21 cellular contexts compared by ENCODE assay signal in the genomic region with DNA sequence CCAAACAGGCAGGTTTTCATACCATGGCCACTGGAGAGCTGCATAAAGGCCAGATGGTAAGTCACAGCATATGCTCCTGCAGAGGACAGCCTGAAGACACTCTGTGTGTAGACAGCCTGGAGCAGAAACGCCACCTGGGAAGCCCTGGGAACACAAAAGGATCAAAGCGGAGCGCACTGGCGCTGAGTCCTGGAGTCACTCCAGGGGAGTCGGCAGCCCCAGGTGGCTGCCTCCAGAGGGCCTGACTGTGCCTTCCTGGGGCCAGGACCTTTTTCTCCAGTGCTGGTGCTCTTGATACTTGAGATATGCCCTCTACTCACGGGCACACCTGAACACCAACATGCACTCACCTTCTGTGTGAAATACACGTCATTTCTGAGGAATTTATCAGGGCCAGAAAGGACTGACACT. TPM values are rescaled to one million over a fixed set of nuclear protein-coding genes. Genes with fewer than 3 reads are reported as not detected.
DNase-seq lines count a peak whose midpoint lies in the region; ATAC-seq and TF ChIP-seq lines count a peak whose summit lies in the region.
"Had no signal": no experiment of that assay in that cellular context is flagged by ENCODE, and none has a peak within 500 bp of the region (broad histone marks: within the 10 kb centered on the region; RNA-seq: fewer than 3 reads in every experiment).

No MANE protein-coding gene starts in this region.

- H3K4me1 Mint-ChIP-seq in effector memory CD8-positive, alpha-beta T cell (ENCODE audit: low read depth in 2 of 2), result no peaks in the 10 kb centered on the region
- H3K4me1 Mint-ChIP-seq: activated CD4-positive, alpha-beta T cell treated with anti-CD3 and anti-CD28 coated beads, Interleukin-2, amount 10 ng/mL, durations not matched to agents 24 days and 14 days; brain had no signal

- CTCF ChIA-PET in HCT116 (lab: Charles Lee), result no interaction called here

- H3K27me3 ChIP-seq in HCT116 (ENCODE audit: insufficient read depth, low read length), result peaks cover 23% of the 10 kb centered on the region
- no peaks in the 10 kb centered on the region for H3K27me3 ChIP-seq in RWPE2 (ENCODE audit: insufficient read depth, poor library complexity, severe bottlenecking)
- peaks cover 0 to 22% of the 10 kb centered on the region in 2 donors for H3K27me3 ChIP-seq in left lung

- no peak for TF ChIP-seq RAD21 in HCT116 (IDR thresholded peaks at IDR 0.05; ENCODE audit: low read depth)

- ATAC-seq in HCT116 (peak; percentile 32; the same call in 1 of the 2 replicates), RWPE2 (ENCODE audit: low read depth) (peak; percentile 80), left lung (peak; percentile 97)
- ATAC-seq in effector memory CD8-positive, alpha-beta T cell (replicated peaks), result no peak
- ATAC-seq: HepG2, left cardiac atrium had no signal

- no peak overlapping the region for H3K27ac Mint-ChIP-seq in effector memory CD8-positive, alpha-beta T cell
- H3K27ac Mint-ChIP-seq: activated CD4-positive, alpha-beta T cell treated with anti-CD3 and anti-CD28 coated beads, Interleukin-2, amount 10 ng/mL, durations not matched to agents 24 days and 14 days; brain had no signal

- no peak for TF ChIP-seq POLR2A in HCT116 (IDR thresholded peaks at IDR 0.05; ENCODE audit: borderline replicate concordance, extremely low read depth, insufficient read depth, insufficient read length)

- no peak overlapping the region for H2AFZ ChIP-seq in HCT116 (ENCODE audit: low read depth, low read length, poor library complexity, severe bottlenecking)
- H2AFZ ChIP-seq: GM23248 had no signal

- H3K4me3 ChIP-seq in HCT116 (replicated peaks in 1 of 2; ENCODE audit: low read depth in 1 of 2, low read length in 2 of 2) (no peak overlapping the region), RWPE2 (ENCODE audit: severe bottlenecking) (no peak overlapping the region), left lung (no peak overlapping the region)
- H3K4me3 ChIP-seq: GM23248, tibial nerve had no signal

- H3K36me3 ChIP-seq in HCT116 (ENCODE audit: control insufficient read depth in 1 of 2, insufficient read depth in 2 of 2, low read length in 2 of 2), result no peaks in the 10 kb centered on the region
- H3K36me3 ChIP-seq in RWPE2 (ENCODE audit: low read depth), result no peaks in the 10 kb centered on the region
- no peaks in the 10 kb centered on the region for H3K36me3 ChIP-seq in left lung
- H3K36me3 ChIP-seq: tibial nerve had no signal

- H3K9me2 ChIP-seq in HCT116 (ENCODE audit: insufficient read depth), result no peaks in the 10 kb centered on the region

- no peak overlapping the region for H3K4me3 Mint-ChIP-seq in effector memory CD8-positive, alpha-beta T cell
- H3K4me3 Mint-ChIP-seq: activated CD4-positive, alpha-beta T cell treated with anti-CD3 and anti-CD28 coated beads, Interleukin-2, amount 10 ng/mL, durations not matched to agents 24 days and 14 days; brain had no signal

- RAD21 ChIA-PET in HCT116 (lab: Charles Lee; ENCODE audit: low non-redundant PET in 1 of 2, low total read pairs in 2 of 2, uncharacterized antibody in 2 of 2, unreplicated experiment in 2 of 2), result no interaction called here

- H3K27ac ChIP-seq in HCT116 (ENCODE audit: low read depth, low read length), result no peak overlapping the region
- H3K27ac ChIP-seq in RWPE2 (ENCODE audit: poor library complexity, severe bottlenecking), result no peak overlapping the region
- H3K27ac ChIP-seq in left lung, result no peak overlapping the region
- H3K27ac ChIP-seq: GM23248, tibial nerve had no signal

- no peaks in the 10 kb centered on the region for H3K9me3 Mint-ChIP-seq in effector memory CD8-positive, alpha-beta T cell
- H3K9me3 Mint-ChIP-seq: activated CD4-positive, alpha-beta T cell treated with anti-CD3 and anti-CD28 coated beads, Interleukin-2, amount 10 ng/mL, durations not matched to agents 24 days and 14 days; brain had no signal

- H3K9me3 ChIP-seq in HCT116 (ENCODE audit: control insufficient read depth in 1 of 2, insufficient read depth in 1 of 2, low read depth in 1 of 2, low read length in 2 of 2) (no peaks in the 10 kb centered on the region), RWPE2 (ENCODE audit: severe bottlenecking) (no peaks in the 10 kb centered on the region), left lung (no peaks in the 10 kb centered on the region)
- H3K9me3 ChIP-seq: tibial nerve had no signal

- no peaks in the 10 kb centered on the region for H3K79me2 ChIP-seq in HCT116 (ENCODE audit: insufficient read depth, low read length)

- H3K36me3 Mint-ChIP-seq in effector memory CD8-positive, alpha-beta T cell (ENCODE audit: insufficient read depth), result no peaks in the 10 kb centered on the region
- H3K36me3 Mint-ChIP-seq: brain had no signal

- intact Hi-C loops in HCT116 (cut with micrococcal nuclease) (no loop called here), left lung (cut with DNase I) (no loop called here)

- H3K4me2 ChIP-seq in HCT116 (ENCODE audit: low read length), result no peak overlapping the region

- no TSS peak for BruUV-seq in HCT116 (replicated peaks; lab: Mats Ljungman, UMichigan)

- TF ChIP-seq CTCF in HCT116 (IDR thresholded peaks at IDR 0.05 in 2 of 3, conservative IDR thresholded peaks at IDR 0.05 in 1 of 3; ENCODE audit: borderline replicate concordance in 1 of 3, insufficient read depth in 1 of 3, low read depth in 2 of 3, low read length in 2 of 3), result no peak
- peak; percentile 7 for TF ChIP-seq CTCF in RWPE2 (IDR thresholded peaks at IDR 0.05; ENCODE audit: poor library complexity, severe bottlenecking)
- no peak for TF ChIP-seq CTCF in left lung (IDR thresholded peaks at IDR 0.05)

- H4K20me1 ChIP-seq in HCT116 (ENCODE audit: insufficient read depth), result no peaks in the 10 kb centered on the region

- no peak overlapping the region for H3K9ac ChIP-seq in HCT116 (ENCODE audit: low read length)
- H3K9ac ChIP-seq: GM23248 had no signal

- H3K27me3 Mint-ChIP-seq in effector memory CD8-positive, alpha-beta T cell, result peaks cover 51 to 59% of the 10 kb centered on the region in 2 donors

- H3K4me1 ChIP-seq in HCT116 (ENCODE audit: control insufficient read depth in 1 of 2, insufficient read depth in 2 of 2, low read length in 2 of 2), result no peaks in the 10 kb centered on the region
- peaks cover 6% of the 10 kb centered on the region for H3K4me1 ChIP-seq in RWPE2 (ENCODE audit: insufficient read depth, poor library complexity, severe bottlenecking)
- H3K4me1 ChIP-seq in left lung, result no peaks in the 10 kb centered on the region
- H3K4me1 ChIP-seq: tibial nerve had no signal

- DNase-seq in DMS53 treated with DMSO at 0.1 percent for 48 hours (lab: John Stamatoyannopoulos, UW; ENCODE audit: unreplicated experiment) (peak; percentile 74), HCT116 (ENCODE audit: low read depth, low spot score) (no peak), RWPE2 (ENCODE audit: low spot score) (no peak), left lung (peak; percentile 44 to 66), Kasumi-1 (lab: John Stamatoyannopoulos, UW) (no peak), SK-N-DZ (ENCODE audit: low spot score) (no peak), RPMI8226 (no peak)
- no peak for DNase-seq in effector memory CD8-positive, alpha-beta T cell
- DNase-seq: activated CD4-positive, alpha-beta T cell treated with anti-CD3 and anti-CD28 coated beads, Interleukin-2, amount 10 ng/mL, durations not matched to agents 24 days and 14 days; activated naive CD4-positive, alpha-beta T cell treated with anti-CD3 and anti-CD28 coated beads, Interleukin-2, amount 50 U/mL, for 16 hours; GM23248; left cardiac atrium; NCI-H774 had no signal

- POLR2A ChIA-PET in HCT116 (lab: Charles Lee), result no interaction called here

TF ChIP-seq in HCT116, 20 proteins besides CTCF, POLR2A, EP300 and RAD21:
- TF ChIP-seq POLR2AphosphoS5 (IDR thresholded peaks at IDR 0.05; ENCODE audit: low read depth, low read length), result no peak
- TF ChIP-seq, protein P1, sequence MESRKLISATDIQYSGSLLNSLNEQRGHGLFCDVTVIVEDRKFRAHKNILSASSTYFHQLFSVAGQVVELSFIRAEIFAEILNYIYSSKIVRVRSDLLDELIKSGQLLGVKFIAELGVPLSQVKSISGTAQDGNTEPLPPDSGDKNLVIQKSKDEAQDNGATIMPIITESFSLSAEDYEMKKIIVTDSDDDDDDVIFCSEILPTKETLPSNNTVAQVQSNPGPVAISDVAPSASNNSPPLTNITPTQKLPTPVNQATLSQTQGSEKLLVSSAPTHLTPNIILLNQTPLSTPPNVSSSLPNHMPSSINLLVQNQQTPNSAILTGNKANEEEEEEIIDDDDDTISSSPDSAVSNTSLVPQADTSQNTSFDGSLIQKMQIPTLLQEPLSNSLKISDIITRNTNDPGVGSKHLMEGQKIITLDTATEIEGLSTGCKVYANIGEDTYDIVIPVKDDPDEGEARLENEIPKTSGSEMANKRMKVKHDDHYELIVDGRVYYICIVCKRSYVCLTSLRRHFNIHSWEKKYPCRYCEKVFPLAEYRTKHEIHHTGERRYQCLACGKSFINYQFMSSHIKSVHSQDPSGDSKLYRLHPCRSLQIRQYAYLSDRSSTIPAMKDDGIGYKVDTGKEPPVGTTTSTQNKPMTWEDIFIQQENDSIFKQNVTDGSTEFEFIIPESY (IDR thresholded peaks at IDR 0.05; ENCODE audit: extremely low read depth, insufficient replicate concordance, low read length), result no peak
- no peak for TF ChIP-seq SRF (IDR thresholded peaks at IDR 0.05; ENCODE audit: low read depth)
- no peak for TF ChIP-seq ZNF274 (IDR thresholded peaks at IDR 0.05; ENCODE audit: low read depth, low read length)
- no peak for TF ChIP-seq ELF1 (IDR thresholded peaks at IDR 0.05; ENCODE audit: borderline replicate concordance, low read depth)
- TF ChIP-seq, protein P2, sequence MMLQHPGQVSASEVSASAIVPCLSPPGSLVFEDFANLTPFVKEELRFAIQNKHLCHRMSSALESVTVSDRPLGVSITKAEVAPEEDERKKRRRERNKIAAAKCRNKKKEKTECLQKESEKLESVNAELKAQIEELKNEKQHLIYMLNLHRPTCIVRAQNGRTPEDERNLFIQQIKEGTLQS (IDR thresholded peaks at IDR 0.05), result no peak
- no peak for TF ChIP-seq YY1 (IDR thresholded peaks at IDR 0.05; ENCODE audit: extremely low read depth, insufficient replicate concordance, low read depth, low read length)
- TF ChIP-seq SIN3A (IDR thresholded peaks at IDR 0.05; ENCODE audit: low read depth), result no peak
- TF ChIP-seq ZFX (IDR thresholded peaks at IDR 0.05), result no peak
- no peak for TF ChIP-seq EGR1 (IDR thresholded peaks at IDR 0.05; ENCODE audit: low read depth)
- no peak for TF ChIP-seq SP1 (IDR thresholded peaks at IDR 0.05; ENCODE audit: low read depth)
- TF ChIP-seq JUND (IDR thresholded peaks at IDR 0.05), result no peak
- TF ChIP-seq CEBPB (IDR thresholded peaks at IDR 0.05; ENCODE audit: low read depth), result no peak

RNA-seq across cellular contexts. Expression of a gene that starts 34.0 kb away (rescaled TPM):
- total RNA-seq in HCT116 (2021; ENCODE audit: unreplicated experiment) (not detected), left lung (not detected)
- not detected in 2 replicates for polyA plus RNA-seq in HCT116 (2012)
- not detected in 2 replicates for polyA plus RNA-seq in SK-N-DZ (2014; cell fraction: cytosol; rRNA removed)
- not detected in 2 replicates for polyA plus RNA-seq in SK-N-DZ (2014; cell fraction: nucleus; rRNA removed)
- total RNA-seq: fibroblast of lung, GM23248, HepG2, left cardiac atrium, osteocyte, RPMI7951, skeletal muscle tissue, tibial nerve had no signal
- polyA plus RNA-seq: BJ, fibroblast of lung, GM23248, HepG2 had no signal

Comparison
In these comparisons a context has a peak if more than half of its experiments do, and no peak if none do; other contexts are left out.
1. DNase-seq: peak in DMS53 treated with DMSO at 0.1 percent for 48 hours (single experiment) and left lung (2 of 2); none in HCT116 (single experiment), RWPE2 (single experiment), Kasumi-1 (0 of 2), effector memory CD8-positive, alpha-beta T cell (0 of 3), SK-N-DZ (single experiment) and RPMI8226 (single experiment).